In genomic region chr12:57094194-57095160, GRCh38 we compare ENCODE assay signal across 9 cellular contexts. TPM values are rescaled to one million over a fixed set of nuclear protein-coding genes. Genes with fewer than 3 reads are reported as not detected.
A peak's percentile ranks its signal among the peaks of the same experiment; 100 is the strongest.
DNase-seq lines count a peak whose midpoint lies in the region; ATAC-seq lines count a peak whose summit lies in the region.
"Had no signal": no experiment of that assay in that cellular context is flagged by ENCODE, and none has a peak within 500 bp of the region (broad histone marks: within the 10 kb centered on the region; RNA-seq: fewer than 3 reads in every experiment).

No MANE protein-coding gene starts in this region.

- peaks cover 57% of the 10 kb centered on the region for H3K4me1 Mint-ChIP-seq in activated T-helper 2 cell treated with anti-CD3 and anti-CD28 coated beads, Interferon-gamma antibody, Interleukin-2, Interleukin-4, amounts not matched to agents 10 μg/mL and 5 μg/mL and 100 μg/mL, durations not matched to agents 14 hours and 24 hours and 36 hours (ENCODE audit: low read depth)
- peaks cover 18 to 24% of the 10 kb centered on the region in 2 donors for H3K4me1 Mint-ChIP-seq in immature natural killer cell
- H3K4me1 Mint-ChIP-seq in stimulated activated naive CD8-positive, alpha-beta T cell treated with anti-CD3 and anti-CD28 coated beads, Interleukin-15, amount 100 ng/mL, for 72 hours: peaks cover 90% of the 10 kb centered on the region

- intact Hi-C loops in activated T-helper 2 cell treated with anti-CD3 and anti-CD28 coated beads, Interferon-gamma antibody, Interleukin-2, Interleukin-4, amounts not matched to agents 10 μg/mL and 5 μg/mL and 100 μg/mL, durations not matched to agents 14 hours and 24 hours and 36 hours (cut with micrococcal nuclease): no loop called here

- no peak overlapping the region for H3K4me3 ChIP-seq in H7 (ENCODE audit: insufficient read depth, low read depth, low read length)

- ATAC-seq in stimulated activated naive CD8-positive, alpha-beta T cell treated with anti-CD3 and anti-CD28 coated beads, Interleukin-15, amount 100 ng/mL, for 72 hours: no peak
- ATAC-seq in HG03135 (IDR thresholded peaks at IDR 0.05; ENCODE audit: unreplicated experiment) (no peak), HG03280 (IDR thresholded peaks at IDR 0.05; ENCODE audit: unreplicated experiment) (no peak)

- DNase-seq in H7 (peak; percentile 37), immature natural killer cell (no peak), 8988T (no peak), occipital lobe (lab: John Stamatoyannopoulos, UW) (no peak)
- DNase-seq in activated T-helper 2 cell treated with anti-CD3 and anti-CD28 coated beads, Interferon-gamma antibody, Interleukin-2, Interleukin-4, amounts not matched to agents 10 μg/mL and 5 μg/mL and 100 μg/mL, durations not matched to agents 14 hours and 24 hours and 36 hours (ENCODE audit: low spot score): no peak
- DNase-seq in stimulated activated naive CD8-positive, alpha-beta T cell treated with anti-CD3 and anti-CD28 coated beads, Interleukin-15, amount 100 ng/mL, for 72 hours: no peak
- DNase-seq: Kasumi-1 had no signal

- H3K4me3 Mint-ChIP-seq in activated T-helper 2 cell treated with anti-CD3 and anti-CD28 coated beads, Interferon-gamma antibody, Interleukin-2, Interleukin-4, amounts not matched to agents 10 μg/mL and 5 μg/mL and 100 μg/mL, durations not matched to agents 14 hours and 24 hours and 36 hours (ENCODE audit: low read depth): peak overlapping the region; percentile 30
- H3K4me3 Mint-ChIP-seq in immature natural killer cell: no peak overlapping the region
- H3K4me3 Mint-ChIP-seq in stimulated activated naive CD8-positive, alpha-beta T cell treated with anti-CD3 and anti-CD28 coated beads, Interleukin-15, amount 100 ng/mL, for 72 hours: peak overlapping the region; percentile 89 to 93

- peaks cover 19% of the 10 kb centered on the region for H3K36me3 ChIP-seq in H7 (replicated peaks; ENCODE audit: control insufficient read depth, insufficient read depth, low read length)

- no peaks in the 10 kb centered on the region for H3K9me3 Mint-ChIP-seq in activated T-helper 2 cell treated with anti-CD3 and anti-CD28 coated beads, Interferon-gamma antibody, Interleukin-2, Interleukin-4, amounts not matched to agents 10 μg/mL and 5 μg/mL and 100 μg/mL, durations not matched to agents 14 hours and 24 hours and 36 hours
- H3K9me3 Mint-ChIP-seq in immature natural killer cell: no peaks in the 10 kb centered on the region
- no peaks in the 10 kb centered on the region for H3K9me3 Mint-ChIP-seq in stimulated activated naive CD8-positive, alpha-beta T cell treated with anti-CD3 and anti-CD28 coated beads, Interleukin-15, amount 100 ng/mL, for 72 hours

- H3K36me3 Mint-ChIP-seq in activated T-helper 2 cell treated with anti-CD3 and anti-CD28 coated beads, Interferon-gamma antibody, Interleukin-2, Interleukin-4, amounts not matched to agents 10 μg/mL and 5 μg/mL and 100 μg/mL, durations not matched to agents 14 hours and 24 hours and 36 hours (ENCODE audit: low read depth): peaks cover 95% of the 10 kb centered on the region
- peaks cover 11 to 28% (median 11%) of the 10 kb centered on the region in 3 donors for H3K36me3 Mint-ChIP-seq in immature natural killer cell

- no peaks in the 10 kb centered on the region for H3K27me3 Mint-ChIP-seq in activated T-helper 2 cell treated with anti-CD3 and anti-CD28 coated beads, Interferon-gamma antibody, Interleukin-2, Interleukin-4, amounts not matched to agents 10 μg/mL and 5 μg/mL and 100 μg/mL, durations not matched to agents 14 hours and 24 hours and 36 hours (ENCODE audit: low read depth)
- H3K27me3 Mint-ChIP-seq in immature natural killer cell (ENCODE audit: low read depth in 3 of 3): peaks cover 0 to 6% (median 4%) of the 10 kb centered on the region in 3 donors
- no peaks in the 10 kb centered on the region for H3K27me3 Mint-ChIP-seq in stimulated activated naive CD8-positive, alpha-beta T cell treated with anti-CD3 and anti-CD28 coated beads, Interleukin-15, amount 100 ng/mL, for 72 hours

- peak overlapping the region; percentile 89 for H3K27ac Mint-ChIP-seq in activated T-helper 2 cell treated with anti-CD3 and anti-CD28 coated beads, Interferon-gamma antibody, Interleukin-2, Interleukin-4, amounts not matched to agents 10 μg/mL and 5 μg/mL and 100 μg/mL, durations not matched to agents 14 hours and 24 hours and 36 hours
- peak overlapping the region in 4 of 6 donors; percentile 45 to 70 (median 52) for H3K27ac Mint-ChIP-seq in immature natural killer cell
- H3K27ac Mint-ChIP-seq in stimulated activated naive CD8-positive, alpha-beta T cell treated with anti-CD3 and anti-CD28 coated beads, Interleukin-15, amount 100 ng/mL, for 72 hours: peak overlapping the region; percentile 89 to 95

- peaks cover 3% of the 10 kb centered on the region; the same call in 1 of the 2 replicates for H3K27me3 ChIP-seq in H7 (ENCODE audit: control insufficient read depth, insufficient read depth, low read length)

RNA-seq across cellular contexts. Expression of gene NAB2, which starts 5.6 kb away (rescaled TPM):
- 19.0 and 20.8 TPM in 2 replicates for total RNA-seq in H7 (2014; rRNA removed; shearing (Covaris generic))
- total RNA-seq in activated T-helper 2 cell treated with anti-CD3 and anti-CD28 coated beads, Interferon-gamma antibody, Interleukin-2, Interleukin-4, amounts not matched to agents 10 μg/mL and 5 μg/mL and 100 μg/mL, durations not matched to agents 14 hours and 24 hours and 36 hours: 72.8 and 74.7 TPM in 2 replicates
- 1 to 10 TPM; 1.0 to 2.7 (median 1.3) TPM for polyA plus RNA-seq in immature natural killer cell
- total RNA-seq in occipital lobe: 33.2 TPM

RNA-seq across cellular contexts. Expression of gene NEMP1, which starts 15.9 kb away (rescaled TPM):
- total RNA-seq in H7 (2014; rRNA removed; shearing (Covaris generic)): 22.6 and 30.6 TPM in 2 replicates
- total RNA-seq in activated T-helper 2 cell treated with anti-CD3 and anti-CD28 coated beads, Interferon-gamma antibody, Interleukin-2, Interleukin-4, amounts not matched to agents 10 μg/mL and 5 μg/mL and 100 μg/mL, durations not matched to agents 14 hours and 24 hours and 36 hours: 79.8 and 86.7 TPM in 2 replicates
- 1 to 10 TPM; 1.6 to 4.1 (median 2.6) TPM for polyA plus RNA-seq in immature natural killer cell
- total RNA-seq in occipital lobe: 7.6 TPM

RNA-seq across cellular contexts. Expression of gene STAT6, which starts 16.7 kb away (rescaled TPM):
- total RNA-seq in H7 (2014; rRNA removed; shearing (Covaris generic)): 43.5 and 51.5 TPM in 2 replicates
- 333 and 341 TPM in 2 replicates for total RNA-seq in activated T-helper 2 cell treated with anti-CD3 and anti-CD28 coated beads, Interferon-gamma antibody, Interleukin-2, Interleukin-4, amounts not matched to agents 10 μg/mL and 5 μg/mL and 100 μg/mL, durations not matched to agents 14 hours and 24 hours and 36 hours
- 10 to 100 TPM; 71.1 to 94.0 (median 89.1) TPM for polyA plus RNA-seq in immature natural killer cell
- 4.7 TPM for total RNA-seq in occipital lobe

RNA-seq across cellular contexts. Expression of gene LRP1, which starts 33.8 kb away (rescaled TPM):
- total RNA-seq in H7 (2014; rRNA removed; shearing (Covaris generic)): 17.3 and 23.9 TPM in 2 replicates
- total RNA-seq in activated T-helper 2 cell treated with anti-CD3 and anti-CD28 coated beads, Interferon-gamma antibody, Interleukin-2, Interleukin-4, amounts not matched to agents 10 μg/mL and 5 μg/mL and 100 μg/mL, durations not matched to agents 14 hours and 24 hours and 36 hours: 1.8 and 2.1 TPM in 2 replicates
- under 1 TPM in 2 of 3 donors, not detected in 1; 0.08 to 0.22 TPM for polyA plus RNA-seq in immature natural killer cell
- total RNA-seq in occipital lobe: 65.4 TPM

RNA-seq across cellular contexts. Expression of gene MYO1A, which starts 44.5 kb away (rescaled TPM):
- total RNA-seq in H7 (2014; rRNA removed; shearing (Covaris generic)): 0.24 and 0.59 TPM in 2 replicates
- 2.4 and 4.2 TPM in 2 replicates for total RNA-seq in activated T-helper 2 cell treated with anti-CD3 and anti-CD28 coated beads, Interferon-gamma antibody, Interleukin-2, Interleukin-4, amounts not matched to agents 10 μg/mL and 5 μg/mL and 100 μg/mL, durations not matched to agents 14 hours and 24 hours and 36 hours
- not detected for polyA plus RNA-seq in immature natural killer cell
- total RNA-seq in occipital lobe: not detected

Comparison
In these comparisons a context has a peak if more than half of its experiments do, and no peak if none do; other contexts are left out.
1. H3K4me3 Mint-ChIP-seq: peak in activated T-helper 2 cell treated with anti-CD3 and anti-CD28 coated beads, Interferon-gamma antibody, Interleukin-2, Interleukin-4, amounts not matched to agents 10 μg/mL and 5 μg/mL and 100 μg/mL, durations not matched to agents 14 hours and 24 hours and 36 hours (single experiment) and stimulated activated naive CD8-positive, alpha-beta T cell treated with anti-CD3 and anti-CD28 coated beads, Interleukin-15, amount 100 ng/mL, for 72 hours (2 of 2); none in immature natural killer cell (0 of 5).
2. Peak in every context shown above with its lines, with median percentiles within 50 percentile points of each other: H3K27ac Mint-ChIP-seq.